Comparison of ENCODE assay signal across 1 cellular context in genomic region chr1:25837253-25837875, GRCh38.
TF ChIP-seq lines count a peak whose summit lies in the region.

No MANE protein-coding gene starts in this region.

TF ChIP-seq in GM12878, 131 proteins besides CTCF, POLR2A, EP300 and RAD21:
- TF ChIP-seq SUZ12 (IDR thresholded peaks at IDR 0.05; ENCODE audit: unreplicated experiment) (no peak), ZBTB33 (IDR thresholded peaks at IDR 0.05) (no peak), RELA (IDR thresholded peaks at IDR 0.05; ENCODE audit: borderline replicate concordance, partially characterized antibody) (no peak), CHD1 (IDR thresholded peaks at IDR 0.05; ENCODE audit: low read depth, low read length) (no peak), IRF3 (IDR thresholded peaks at IDR 0.05) (no peak), SREBF2 (IDR thresholded peaks at IDR 0.05; ENCODE audit: low read length) (no peak), SMC3 (IDR thresholded peaks at IDR 0.05; ENCODE audit: borderline replicate concordance, low read length) (peak; percentile 35; the same call in 1 of the 2 replicates)
